ENCODE assay signal across 1 cellular context in genomic region chr1:27606708-27607238, GRCh38.
A peak's percentile ranks its signal among the peaks of the same experiment; 100 is the strongest.
TF ChIP-seq lines count a peak whose summit lies in the region.

No MANE protein-coding gene starts in this region.

TF ChIP-seq in K562, 482 proteins besides CTCF, POLR2A, EP300 and RAD21 (continues in another document):
- TF ChIP-seq ATF6 (CRISPR knock-in tag; IDR thresholded peaks at IDR 0.05): 0 out of 2 replicates have a peak, but pooled peaks have one; percentile 62
- no peak for TF ChIP-seq ATF1 (CRISPR knock-in tag; IDR thresholded peaks at IDR 0.05)
- TF ChIP-seq ATF1 (tag; IDR thresholded peaks at IDR 0.05): 0 out of 2 replicates have a peak, but pooled peaks have one; percentile 0
- TF ChIP-seq NFRKB (IDR thresholded peaks at IDR 0.05; ENCODE audit: low read depth): no peak
- TF ChIP-seq TRIM28 (IDR thresholded peaks at IDR 0.05): no peak
- TF ChIP-seq PRDM10 (IDR thresholded peaks at IDR 0.05; ENCODE audit: partially characterized antibody): peak; percentile 57
- TF ChIP-seq STAT6 (CRISPR knock-in tag; IDR thresholded peaks at IDR 0.05): 0 out of 2 replicates have a peak, but pooled peaks have one; percentile 41
- peak; percentile 63 for TF ChIP-seq ATF3 (IDR thresholded peaks at IDR 0.05)
- TF ChIP-seq ATF3 (CRISPR knock-in tag; conservative IDR thresholded peaks at IDR 0.05): no peak
- no peak for TF ChIP-seq FOXP4 (CRISPR knock-in tag; IDR thresholded peaks at IDR 0.05; ENCODE audit: borderline replicate concordance)
- TF ChIP-seq TSHZ1 (CRISPR knock-in tag; IDR thresholded peaks at IDR 0.05): no peak
- TF ChIP-seq GABPB1 (CRISPR knock-in tag; IDR thresholded peaks at IDR 0.05): no peak
- TF ChIP-seq PHF8 (IDR thresholded peaks at IDR 0.05; ENCODE audit: borderline replicate concordance, low read length): no peak
- TF ChIP-seq MLX (CRISPR knock-in tag; conservative IDR thresholded peaks at IDR 0.05): 0 out of 4 replicates have a peak, but pooled peaks of 1 of the 2 experiments have one; percentile 24
- TF ChIP-seq UBTF (IDR thresholded peaks at IDR 0.05; ENCODE audit: borderline replicate concordance in 1 of 2, low read depth in 2 of 2, low read length in 2 of 2): 0 out of 4 replicates have a peak, but pooled peaks of 1 of the 2 experiments have one; percentile 27
- TF ChIP-seq NFIC (IDR thresholded peaks at IDR 0.05): no peak
- peak; percentile 56 for TF ChIP-seq PKNOX1 (IDR thresholded peaks at IDR 0.05)
- TF ChIP-seq ZNF511 (CRISPR knock-in tag; IDR thresholded peaks at IDR 0.05): 0 out of 2 replicates have a peak, but pooled peaks have one; percentile 20
- TF ChIP-seq ZNF277 (CRISPR knock-in tag; IDR thresholded peaks at IDR 0.05; ENCODE audit: borderline replicate concordance): 0 out of 2 replicates have a peak, but pooled peaks have one; percentile 19
- 0 out of 2 replicates have a peak, but pooled peaks have one; percentile 21 for TF ChIP-seq FOXP1 (CRISPR knock-in tag; IDR thresholded peaks at IDR 0.05)
- TF ChIP-seq BACH1 (tag; IDR thresholded peaks at IDR 0.05): 0 out of 2 replicates have a peak, but pooled peaks have one; percentile 12
- TF ChIP-seq JUN (IDR thresholded peaks at IDR 0.05; ENCODE audit: borderline replicate concordance, low read depth, low read length): no peak
- TF ChIP-seq JUN (CRISPR knock-in tag; IDR thresholded peaks at IDR 0.05; ENCODE audit: borderline replicate concordance): 0 out of 2 replicates have a peak, but pooled peaks have one; percentile 28
- peak; percentile 62 for TF ChIP-seq FOSL1 (tag; conservative IDR thresholded peaks at IDR 0.05)
- no peak for TF ChIP-seq KAT7 (CRISPR knock-in tag; IDR thresholded peaks at IDR 0.05; ENCODE audit: borderline replicate concordance)
